10 cellular contexts compared by ENCODE assay signal in the genomic region with DNA sequence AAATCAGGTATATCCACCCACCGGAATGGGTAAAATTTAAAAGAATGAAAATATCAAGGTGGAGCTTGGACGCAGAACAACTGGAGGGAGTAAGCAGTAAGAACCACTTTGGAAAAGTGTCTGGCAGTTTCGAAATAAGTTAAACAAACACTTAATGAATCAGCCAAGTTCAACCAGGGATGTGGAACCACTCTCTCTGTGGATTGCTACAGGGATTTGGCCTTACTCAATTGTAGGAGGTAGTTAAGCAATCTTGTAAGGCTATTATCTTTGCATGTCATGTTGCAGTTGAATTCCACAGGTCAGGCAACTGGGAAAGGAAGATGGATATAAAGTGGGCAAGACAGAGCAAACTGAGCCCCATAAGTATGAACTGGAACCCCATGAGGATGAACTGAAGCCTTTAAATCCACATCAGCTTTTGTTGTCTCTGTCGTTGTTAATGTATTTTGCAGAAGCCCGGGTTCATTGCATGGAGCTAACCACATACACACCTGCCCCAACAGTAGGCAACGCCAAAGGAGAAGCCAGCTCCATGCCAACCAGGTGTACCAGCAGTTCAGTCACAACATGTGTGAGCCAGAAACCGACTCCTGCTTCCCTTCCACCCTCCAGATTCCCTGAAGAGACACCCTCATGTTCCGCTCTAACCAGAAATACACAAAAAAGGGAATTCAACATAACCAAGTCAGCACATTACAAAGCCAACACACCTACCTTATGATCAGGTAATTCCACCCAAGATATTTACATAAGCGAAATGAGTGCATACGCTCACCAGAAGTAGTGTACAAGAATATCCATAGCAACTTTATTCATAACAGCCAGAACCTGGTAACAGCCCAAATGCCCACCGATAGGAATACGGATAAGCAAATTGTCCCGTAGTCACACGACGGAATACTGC. TPM values are rescaled to one million over a fixed set of nuclear protein-coding genes. Genes with fewer than 3 reads are reported as not detected.
DNase-seq lines count a peak whose midpoint lies in the region; ATAC-seq lines count a peak whose summit lies in the region.
"Had no signal": no experiment of that assay in that cellular context is flagged by ENCODE, and none has a peak within 500 bp of the region (broad histone marks: within the 10 kb centered on the region; RNA-seq: fewer than 3 reads in every experiment).

No MANE protein-coding gene starts in this region.

- H3K36me3 ChIP-seq in adipocyte (ENCODE audit: control insufficient read depth, insufficient read depth, low read length, severe bottlenecking) (no peaks in the 10 kb centered on the region), aorta (ENCODE audit: control insufficient read depth in 1 of 2, insufficient read depth in 2 of 2, low read length in 1 of 2) (no peaks in the 10 kb centered on the region)

- H3K27ac ChIP-seq in aorta (ENCODE audit: low read depth in 1 of 2, low read length in 2 of 2) = no peak overlapping the region

- H3K4me1 ChIP-seq in adipocyte (ENCODE audit: control insufficient read depth, insufficient read depth, low read length) (peaks cover 25% of the 10 kb centered on the region), aorta (ENCODE audit: control insufficient read depth in 1 of 2, insufficient read depth in 2 of 2, low read length in 2 of 2) (no peaks in the 10 kb centered on the region)

- H3K27me3 ChIP-seq in adipocyte (replicated peaks; ENCODE audit: control insufficient read depth, insufficient read depth, low read length) (no peaks in the 10 kb centered on the region), aorta (ENCODE audit: control insufficient read depth in 1 of 2, insufficient read depth in 2 of 2, low read length in 1 of 2) (no peaks in the 10 kb centered on the region)

- intact Hi-C loops in aorta (cut with DNase I) = loop anchor here in 1 of 2 donors (1.0 kb wide), 1 partner anchor 22 kb away; no protein-coding TSS in a partner anchor

- peak overlapping the region; percentile 11 for H3K4me3 ChIP-seq in adipocyte (ENCODE audit: low read length)
- H3K4me3 ChIP-seq in aorta (ENCODE audit: low read length in 2 of 2) = no peak overlapping the region

- DNase-seq in activated effector memory CD4-positive, alpha-beta T cell treated with anti-CD3 and anti-CD28 coated beads, Interleukin-2, amount 50 U/mL, for 16 hours = peak; percentile 41
- DNase-seq in activated effector memory CD4-positive, alpha-beta T cell treated with Interleukin-2 at 50 U/mL for 16 hours = no peak
- DNase-seq in adipocyte (ENCODE audit: low read depth) (peak; percentile 96), iris pigment epithelial cell (ENCODE audit: low read depth) (peak; percentile 97), aorta (no peak), cerebellum (ENCODE audit: low spot score) (no peak)
- DNase-seq: activated CD4-positive, alpha-beta T cell treated with anti-CD3 and anti-CD28 coated beads for 36 hours; CD4-positive, CD25-positive, alpha-beta regulatory T cell had no signal

- WGBS in aorta, 2 donors = 65 to 68% methylated on average over 15 of the region's 15 CpGs

- peak; percentile 83 for ATAC-seq in aorta (ENCODE audit: low FRiP score)
- ATAC-seq in GM19452 (IDR thresholded peaks at IDR 0.05; ENCODE audit: unreplicated experiment) = no peak
- no peak for ATAC-seq in GM21529 (IDR thresholded peaks at IDR 0.05; ENCODE audit: unreplicated experiment)
- ATAC-seq: activated CD4-positive, alpha-beta T cell treated with anti-CD3 and anti-CD28 coated beads for 36 hours had no signal

- H3K9ac ChIP-seq in adipocyte (ENCODE audit: low read length) = peak overlapping the region; percentile 3

- no peaks in the 10 kb centered on the region for H3K9me3 ChIP-seq in adipocyte (ENCODE audit: control insufficient read depth, low read length)
- no peaks in the 10 kb centered on the region for H3K9me3 ChIP-seq in aorta (ENCODE audit: control insufficient read depth, low read length)

RNA-seq across cellular contexts. Expression of a gene that starts 8.0 kb away (rescaled TPM):
- 10 to 100 TPM; 59.7 to 97.8 TPM for total RNA-seq in aorta
- polyA plus RNA-seq in aorta = 10 to 100 TPM; 28.0 to 30.4 TPM
- total RNA-seq in cerebellum = 11.1 TPM

RNA-seq across cellular contexts. Expression of a gene that starts 25.4 kb away (rescaled TPM):
- 1 to 10 TPM; 1.1 to 4.3 TPM for total RNA-seq in aorta
- under 1 TPM in 1 of 2 donors, not detected in 1; 0.20 TPM for polyA plus RNA-seq in aorta
- total RNA-seq in cerebellum = 1.2 TPM
- total RNA-seq: CD4-positive, CD25-positive, alpha-beta regulatory T cell had no signal

RNA-seq across cellular contexts. Expression of a gene that starts 44.4 kb away (rescaled TPM):
- total RNA-seq in aorta = under 1 TPM; 0.39 to 0.84 TPM
- polyA plus RNA-seq in aorta = under 1 TPM in 1 of 2 donors, not detected in 1; 0.15 TPM
- total RNA-seq in cerebellum = 0.36 TPM
- total RNA-seq: CD4-positive, CD25-positive, alpha-beta regulatory T cell had no signal

RNA-seq across cellular contexts. Expression of a gene that starts 53.9 kb away (rescaled TPM):
- total RNA-seq in aorta (not detected), cerebellum (not detected)
- not detected for polyA plus RNA-seq in aorta
- total RNA-seq: activated CD4-positive, alpha-beta T cell treated with anti-CD3 and anti-CD28 coated beads for 36 hours; CD4-positive, CD25-positive, alpha-beta regulatory T cell had no signal
- polyA plus RNA-seq: CD4-positive, CD25-positive, alpha-beta regulatory T cell had no signal

Comparison
In these comparisons a context has a peak if more than half of its experiments do, and no peak if none do; other contexts are left out.
1. DNase-seq: peak in activated effector memory CD4-positive, alpha-beta T cell treated with anti-CD3 and anti-CD28 coated beads, Interleukin-2, amount 50 U/mL, for 16 hours (single experiment), adipocyte (single experiment) and iris pigment epithelial cell (single experiment); none in activated effector memory CD4-positive, alpha-beta T cell treated with Interleukin-2 at 50 U/mL for 16 hours (single experiment), aorta (0 of 2) and cerebellum (single experiment).